In the genomic region with DNA sequence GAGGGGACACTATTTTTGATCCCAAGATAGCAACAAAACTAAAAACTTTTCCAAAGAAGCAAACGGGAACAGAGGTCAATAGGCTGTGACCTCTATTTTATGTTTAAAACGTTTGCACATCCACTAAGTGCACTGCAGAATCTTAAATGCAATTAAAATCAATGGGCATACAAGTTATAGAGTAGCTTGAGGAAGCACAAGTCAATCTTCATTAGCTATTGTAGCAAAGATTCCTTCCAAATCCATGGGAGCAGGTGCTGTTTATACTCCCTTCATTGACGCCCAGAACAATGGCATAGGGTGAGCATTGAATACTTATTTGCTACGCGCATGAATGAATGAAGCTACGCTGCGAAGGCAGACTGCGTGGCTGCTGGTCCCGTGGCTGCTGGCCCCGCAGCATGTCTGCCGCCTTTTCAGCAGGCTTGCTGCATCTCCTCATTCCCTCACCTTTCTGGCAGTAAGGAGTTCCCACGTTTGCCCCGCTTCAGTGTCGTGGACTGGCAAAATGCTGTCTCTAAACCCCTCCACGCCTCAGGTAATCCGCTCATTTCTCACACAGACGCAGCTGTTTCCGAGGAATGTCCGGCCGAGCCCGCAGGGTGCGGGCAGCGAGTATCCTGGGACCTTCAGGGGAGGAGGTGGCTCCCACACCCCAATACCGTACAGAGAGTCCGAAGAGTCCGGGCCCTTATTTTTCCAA, we compare ENCODE assay signal across 9 cellular contexts. TPM values are rescaled to one million over a fixed set of nuclear protein-coding genes. Genes with fewer than 3 reads are reported as not detected.
A peak's percentile ranks its signal among the peaks of the same experiment; 100 is the strongest.
DNase-seq lines count a peak whose midpoint lies in the region; ATAC-seq and TF ChIP-seq lines count a peak whose summit lies in the region.
"Had no signal": no experiment of that assay in that cellular context is flagged by ENCODE, and none has a peak within 500 bp of the region (broad histone marks: within the 10 kb centered on the region; RNA-seq: fewer than 3 reads in every experiment).

No MANE protein-coding gene starts in this region.

- H3K9ac ChIP-seq in liver (ENCODE audit: low read depth in 1 of 2, low read length in 2 of 2) = peak overlapping the region in 1 of 2 donors; percentile 31

- no peak overlapping the region for H3K27ac Mint-ChIP-seq in activated T-cell treated with anti-CD3 and anti-CD28 coated beads, Interleukin-2, amount 50 U/mL, for 72 hours
- H3K27ac Mint-ChIP-seq in activated naive CD8-positive, alpha-beta T cell treated with anti-CD3 and anti-CD28 coated beads for 36 hours = no peak overlapping the region
- H3K27ac Mint-ChIP-seq in T-helper 17 cell = no peak overlapping the region

- H3K27ac ChIP-seq in liver (ENCODE audit: low read depth in 1 of 2, low read length in 2 of 2) (peak overlapping the region in 1 of 2 donors; percentile 39), tibial artery (no peak overlapping the region)

- no peak for ATAC-seq in activated T-cell treated with anti-CD3 and anti-CD28 coated beads, Interleukin-2, amount 50 U/mL, for 72 hours (replicated peaks in 1 of 2)
- no peak for ATAC-seq in T-helper 17 cell

- peaks cover 4 to 26% (median 12%) of the 10 kb centered on the region in 4 donors for H3K4me1 ChIP-seq in liver (ENCODE audit: control insufficient read depth in 4 of 4, insufficient read depth in 4 of 4, low read length in 3 of 4)
- peaks cover 0 to 18% (median 15%) of the 10 kb centered on the region in 4 donors for H3K4me1 ChIP-seq in tibial artery

- DNase-seq in NCI-H510A treated with DMSO at 0.1 percent for 48 hours (lab: John Stamatoyannopoulos, UW) (peak; percentile 19), NCI-H510A (lab: John Stamatoyannopoulos, UW) (no peak), astrocyte of the hippocampus (ENCODE audit: low read depth, low spot score) (peak; percentile 39), tibial artery (no peak), T-helper 17 cell (no peak)
- DNase-seq in activated T-cell treated with anti-CD3 and anti-CD28 coated beads, Interleukin-2, amount 50 U/mL, for 72 hours = no peak
- DNase-seq in activated naive CD8-positive, alpha-beta T cell treated with anti-CD3 and anti-CD28 coated beads for 36 hours = no peak

- TF ChIP-seq RAD21 in liver (IDR thresholded peaks at IDR 0.05) = no peak

- peaks cover 1 to 3% of the 10 kb centered on the region in 2 donors for H3K9me3 Mint-ChIP-seq in activated T-cell treated with anti-CD3 and anti-CD28 coated beads, Interleukin-2, amount 50 U/mL, for 72 hours
- peaks cover 2% of the 10 kb centered on the region for H3K9me3 Mint-ChIP-seq in activated naive CD8-positive, alpha-beta T cell treated with anti-CD3 and anti-CD28 coated beads for 36 hours

- peaks cover 4 to 7% of the 10 kb centered on the region in 2 donors for H3K36me3 Mint-ChIP-seq in activated T-cell treated with anti-CD3 and anti-CD28 coated beads, Interleukin-2, amount 50 U/mL, for 72 hours (ENCODE audit: insufficient read depth in 2 of 2)
- H3K36me3 Mint-ChIP-seq in activated naive CD8-positive, alpha-beta T cell treated with anti-CD3 and anti-CD28 coated beads for 36 hours = peaks cover 5% of the 10 kb centered on the region
- peaks cover 4% of the 10 kb centered on the region for H3K36me3 Mint-ChIP-seq in T-helper 17 cell (ENCODE audit: low read depth)

- WGBS in liver = 8% methylated on average over 26 of the region's 26 CpGs

- H3K27me3 ChIP-seq in liver (ENCODE audit: control insufficient read depth in 4 of 4, insufficient read depth in 4 of 4, low read length in 3 of 4) (no peaks in the 10 kb centered on the region), tibial artery (peaks cover 3 to 22% of the 10 kb centered on the region in 2 donors)

- H3K4me3 Mint-ChIP-seq in activated T-cell treated with anti-CD3 and anti-CD28 coated beads, Interleukin-2, amount 50 U/mL, for 72 hours = peak overlapping the region in 1 of 2 donors; percentile 37
- H3K4me3 Mint-ChIP-seq in activated naive CD8-positive, alpha-beta T cell treated with anti-CD3 and anti-CD28 coated beads for 36 hours = no peak overlapping the region
- no peak overlapping the region for H3K4me3 Mint-ChIP-seq in T-helper 17 cell

- H3K4me3 ChIP-seq in liver (ENCODE audit: low read depth in 1 of 3, low read length in 3 of 3) (peak overlapping the region; percentile 56 to 86 (median 73)), tibial artery (peak overlapping the region; percentile 29 to 51)

- TF ChIP-seq CTCF in liver (IDR thresholded peaks at IDR 0.05; ENCODE audit: low read depth, low read length, missing input control) = no peak
- TF ChIP-seq CTCF in tibial artery (IDR thresholded peaks at IDR 0.05) = no peak

- no peaks in the 10 kb centered on the region for H3K4me1 Mint-ChIP-seq in activated T-cell treated with anti-CD3 and anti-CD28 coated beads, Interleukin-2, amount 50 U/mL, for 72 hours (ENCODE audit: low read depth)
- H3K4me1 Mint-ChIP-seq in activated naive CD8-positive, alpha-beta T cell treated with anti-CD3 and anti-CD28 coated beads for 36 hours = no peaks in the 10 kb centered on the region
- H3K4me1 Mint-ChIP-seq in T-helper 17 cell = no peaks in the 10 kb centered on the region

- H3K27me3 Mint-ChIP-seq in activated T-cell treated with anti-CD3 and anti-CD28 coated beads, Interleukin-2, amount 50 U/mL, for 72 hours (ENCODE audit: low read depth) = peaks cover 15% of the 10 kb centered on the region
- peaks cover 27% of the 10 kb centered on the region for H3K27me3 Mint-ChIP-seq in activated naive CD8-positive, alpha-beta T cell treated with anti-CD3 and anti-CD28 coated beads for 36 hours
- peaks cover 10% of the 10 kb centered on the region for H3K27me3 Mint-ChIP-seq in T-helper 17 cell

- H3K36me3 ChIP-seq in liver (ENCODE audit: control insufficient read depth in 4 of 4, insufficient read depth in 3 of 4, low read depth in 1 of 4, low read length in 3 of 4) (no peaks in the 10 kb centered on the region), tibial artery (no peaks in the 10 kb centered on the region)

- intact Hi-C loops in tibial artery (cut with DNase I; ENCODE audit: low total_unique reads) = no loop called here

- H3K9me3 ChIP-seq in liver (ENCODE audit: control insufficient read depth in 4 of 4, low read length in 3 of 4) (no peaks in the 10 kb centered on the region), tibial artery (no peaks in the 10 kb centered on the region), T-helper 17 cell (ENCODE audit: control insufficient read depth, low read length, poor library complexity, severe bottlenecking) (no peaks in the 10 kb centered on the region)

TF ChIP-seq in liver, 16 proteins besides CTCF, POLR2A, EP300 and RAD21 (continues in another document):
- TF ChIP-seq JUND (IDR thresholded peaks at IDR 0.05) = no peak
- TF ChIP-seq, protein P1, sequence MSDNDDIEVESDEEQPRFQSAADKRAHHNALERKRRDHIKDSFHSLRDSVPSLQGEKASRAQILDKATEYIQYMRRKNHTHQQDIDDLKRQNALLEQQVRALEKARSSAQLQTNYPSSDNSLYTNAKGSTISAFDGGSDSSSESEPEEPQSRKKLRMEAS (IDR thresholded peaks at IDR 0.05) = no peak
- no peak for TF ChIP-seq GABPA (IDR thresholded peaks at IDR 0.05 in 1 of 2, conservative IDR thresholded peaks at IDR 0.05 in 1 of 2)
- TF ChIP-seq, protein P2, sequence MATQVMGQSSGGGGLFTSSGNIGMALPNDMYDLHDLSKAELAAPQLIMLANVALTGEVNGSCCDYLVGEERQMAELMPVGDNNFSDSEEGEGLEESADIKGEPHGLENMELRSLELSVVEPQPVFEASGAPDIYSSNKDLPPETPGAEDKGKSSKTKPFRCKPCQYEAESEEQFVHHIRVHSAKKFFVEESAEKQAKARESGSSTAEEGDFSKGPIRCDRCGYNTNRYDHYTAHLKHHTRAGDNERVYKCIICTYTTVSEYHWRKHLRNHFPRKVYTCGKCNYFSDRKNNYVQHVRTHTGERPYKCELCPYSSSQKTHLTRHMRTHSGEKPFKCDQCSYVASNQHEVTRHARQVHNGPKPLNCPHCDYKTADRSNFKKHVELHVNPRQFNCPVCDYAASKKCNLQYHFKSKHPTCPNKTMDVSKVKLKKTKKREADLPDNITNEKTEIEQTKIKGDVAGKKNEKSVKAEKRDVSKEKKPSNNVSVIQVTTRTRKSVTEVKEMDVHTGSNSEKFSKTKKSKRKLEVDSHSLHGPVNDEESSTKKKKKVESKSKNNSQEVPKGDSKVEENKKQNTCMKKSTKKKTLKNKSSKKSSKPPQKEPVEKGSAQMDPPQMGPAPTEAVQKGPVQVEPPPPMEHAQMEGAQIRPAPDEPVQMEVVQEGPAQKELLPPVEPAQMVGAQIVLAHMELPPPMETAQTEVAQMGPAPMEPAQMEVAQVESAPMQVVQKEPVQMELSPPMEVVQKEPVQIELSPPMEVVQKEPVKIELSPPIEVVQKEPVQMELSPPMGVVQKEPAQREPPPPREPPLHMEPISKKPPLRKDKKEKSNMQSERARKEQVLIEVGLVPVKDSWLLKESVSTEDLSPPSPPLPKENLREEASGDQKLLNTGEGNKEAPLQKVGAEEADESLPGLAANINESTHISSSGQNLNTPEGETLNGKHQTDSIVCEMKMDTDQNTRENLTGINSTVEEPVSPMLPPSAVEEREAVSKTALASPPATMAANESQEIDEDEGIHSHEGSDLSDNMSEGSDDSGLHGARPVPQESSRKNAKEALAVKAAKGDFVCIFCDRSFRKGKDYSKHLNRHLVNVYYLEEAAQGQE (IDR thresholded peaks at IDR 0.05) = no peak
- TF ChIP-seq FOXA1 (IDR thresholded peaks at IDR 0.05) = no peak
- TF ChIP-seq SP1 (IDR thresholded peaks at IDR 0.05) = no peak
- TF ChIP-seq YY1 (IDR thresholded peaks at IDR 0.05) = no peak
- TF ChIP-seq, protein P3, sequence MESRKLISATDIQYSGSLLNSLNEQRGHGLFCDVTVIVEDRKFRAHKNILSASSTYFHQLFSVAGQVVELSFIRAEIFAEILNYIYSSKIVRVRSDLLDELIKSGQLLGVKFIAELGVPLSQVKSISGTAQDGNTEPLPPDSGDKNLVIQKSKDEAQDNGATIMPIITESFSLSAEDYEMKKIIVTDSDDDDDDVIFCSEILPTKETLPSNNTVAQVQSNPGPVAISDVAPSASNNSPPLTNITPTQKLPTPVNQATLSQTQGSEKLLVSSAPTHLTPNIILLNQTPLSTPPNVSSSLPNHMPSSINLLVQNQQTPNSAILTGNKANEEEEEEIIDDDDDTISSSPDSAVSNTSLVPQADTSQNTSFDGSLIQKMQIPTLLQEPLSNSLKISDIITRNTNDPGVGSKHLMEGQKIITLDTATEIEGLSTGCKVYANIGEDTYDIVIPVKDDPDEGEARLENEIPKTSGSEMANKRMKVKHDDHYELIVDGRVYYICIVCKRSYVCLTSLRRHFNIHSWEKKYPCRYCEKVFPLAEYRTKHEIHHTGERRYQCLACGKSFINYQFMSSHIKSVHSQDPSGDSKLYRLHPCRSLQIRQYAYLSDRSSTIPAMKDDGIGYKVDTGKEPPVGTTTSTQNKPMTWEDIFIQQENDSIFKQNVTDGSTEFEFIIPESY (IDR thresholded peaks at IDR 0.05) = no peak
- no peak for TF ChIP-seq TAF1 (conservative IDR thresholded peaks at IDR 0.05)
- no peak for TF ChIP-seq NR2F2 (IDR thresholded peaks at IDR 0.05)
- TF ChIP-seq EGR1 (IDR thresholded peaks at IDR 0.05; ENCODE audit: low read depth in 2 of 2) = no peak

RNA-seq across cellular contexts. Expression of a gene that starts 0.8 kb away (rescaled TPM):
- 1 to 10 TPM; 1.3 to 2.5 TPM for total RNA-seq in liver
- polyA plus RNA-seq in liver = 1 to 10 TPM; 1.5 to 3.0 TPM
- not detected for total RNA-seq in activated T-cell treated with anti-CD3 and anti-CD28 coated beads, Interleukin-2, amount 50 U/mL, for 72 hours
- total RNA-seq in activated naive CD8-positive, alpha-beta T cell treated with anti-CD3 and anti-CD28 coated beads for 36 hours = not detected
- total RNA-seq in T-helper 17 cell = not detected
- polyA plus RNA-seq: BJ had no signal

Comparison
In these comparisons a context has a peak if more than half of its experiments do, and no peak if none do; other contexts are left out.
1. DNase-seq: peak in NCI-H510A treated with DMSO at 0.1 percent for 48 hours (single experiment) and astrocyte of the hippocampus (single experiment); none in NCI-H510A (single experiment), tibial artery (0 of 2), activated T-cell treated with anti-CD3 and anti-CD28 coated beads, Interleukin-2, amount 50 U/mL, for 72 hours (0 of 2), activated naive CD8-positive, alpha-beta T cell treated with anti-CD3 and anti-CD28 coated beads for 36 hours (single experiment) and T-helper 17 cell (0 of 3).